Comparison of ENCODE assay signal across 15 cellular contexts in genomic region chr10:119834188-119834587, GRCh38. TPM values are rescaled to one million over a fixed set of nuclear protein-coding genes. Genes with fewer than 3 reads are reported as not detected.
DNase-seq lines count a peak whose midpoint lies in the region; ATAC-seq and TF ChIP-seq lines count a peak whose summit lies in the region.
"Had no signal": no experiment of that assay in that cellular context is flagged by ENCODE, and none has a peak within 500 bp of the region (broad histone marks: within the 10 kb centered on the region; RNA-seq: fewer than 3 reads in every experiment).

No MANE protein-coding gene starts in this region.

- peaks cover 38% of the 10 kb centered on the region for H3K4me1 Mint-ChIP-seq in activated CD4-positive, alpha-beta T cell treated with anti-CD3 and anti-CD28 coated beads for 36 hours
- H3K4me1 Mint-ChIP-seq in H9 (no peaks in the 10 kb centered on the region), naive B cell (no peaks in the 10 kb centered on the region)
- peaks cover 43% of the 10 kb centered on the region for H3K4me1 Mint-ChIP-seq in activated CD4-positive, alpha-beta memory T cell treated with anti-CD3 and anti-CD28 coated beads for 36 hours (ENCODE audit: low read depth)

- no peaks in the 10 kb centered on the region for H3K23me2 ChIP-seq in H9 (ENCODE audit: insufficient read length, low read depth, low read length, poor library complexity, severe bottlenecking)

- no peak overlapping the region for H2BK12ac ChIP-seq in H9 (ENCODE audit: insufficient read length, low read depth, low read length)

- no peak overlapping the region for H3K4me3 ChIP-seq in upper lobe of right lung

- DNase-seq in activated CD4-positive, alpha-beta T cell treated with anti-CD3 and anti-CD28 coated beads for 36 hours = peak; percentile 35
- DNase-seq in activated CD4-positive, alpha-beta T cell treated with anti-CD3 and anti-CD28 coated beads for 1 hour = no peak
- no peak for DNase-seq in H9
- DNase-seq in activated CD4-positive, alpha-beta memory T cell treated with anti-CD3 and anti-CD28 coated beads for 36 hours = no peak
- DNase-seq in naive B cell = no peak
- DNase-seq in stimulated activated naive CD4-positive, alpha-beta T cell treated with Interleukin-2 at 50 U/mL for 16 hours (lab: John Stamatoyannopoulos, UW) = no peak
- DNase-seq in upper lobe of right lung = no peak
- DNase-seq: ACHN; DMS153; effector memory CD4-positive, alpha-beta T cell; kidney glomerular epithelial cell; NCI-H187 had no signal

- H3K27ac ChIP-seq in H9 (ENCODE audit: insufficient read length, low read depth, low read length) (no peak overlapping the region), upper lobe of right lung (no peak overlapping the region)

- no peaks in the 10 kb centered on the region for H3K4me1 ChIP-seq in H9 (ENCODE audit: insufficient read depth, low read length)
- no peaks in the 10 kb centered on the region for H3K4me1 ChIP-seq in upper lobe of right lung

- no peak overlapping the region for H4K91ac ChIP-seq in H9 (ENCODE audit: insufficient read length, low read depth, low read length)

- H2BK15ac ChIP-seq in H9 (ENCODE audit: low read depth, low read length) = no peak overlapping the region

- POLR2A ChIA-PET in activated CD4-positive, alpha-beta T cell treated with anti-CD3 and anti-CD28 coated beads for 36 hours (lab: Charles Lee) = interaction anchor here (0.6 kb wide), 2 partner anchors 69 to 180 kb away, joined by 3 to 4 read pairs; no protein-coding TSS in a partner anchor
- POLR2A ChIA-PET in activated CD4-positive, alpha-beta memory T cell treated with anti-CD3 and anti-CD28 coated beads for 36 hours (lab: Charles Lee) = interaction anchor here (1.0 to 1.4 kb wide), 2 partner anchors 130 to 131 kb away, joined by 3 to 4 read pairs; no protein-coding TSS in a partner anchor

- no peak overlapping the region for H2AK5ac ChIP-seq in H9 (ENCODE audit: insufficient read length, low read length)

- CTCF ChIA-PET in activated CD4-positive, alpha-beta T cell treated with anti-CD3 and anti-CD28 coated beads for 36 hours (lab: Charles Lee) = interaction anchor here (0.6 to 1.0 kb wide), 4 partner anchors 64 to 281 kb away, joined by 3 read pairs; no protein-coding TSS in a partner anchor
- CTCF ChIA-PET in activated CD4-positive, alpha-beta memory T cell treated with anti-CD3 and anti-CD28 coated beads for 36 hours (lab: Charles Lee) = interaction anchor here (4.2 kb wide), 1 partner anchor 147 kb away, joined by 19 read pairs; no protein-coding TSS in a partner anchor

- TF ChIP-seq CTCF in H9 (conservative IDR thresholded peaks at IDR 0.05) (no peak), upper lobe of right lung (IDR thresholded peaks at IDR 0.05) (no peak)

- H3K56ac ChIP-seq in H9 (ENCODE audit: insufficient read length, low read depth, low read length) = no peak overlapping the region

- no peaks in the 10 kb centered on the region for H3K27me3 Mint-ChIP-seq in activated CD4-positive, alpha-beta T cell treated with anti-CD3 and anti-CD28 coated beads for 36 hours
- H3K27me3 Mint-ChIP-seq in H9 (ENCODE audit: low read depth) (no peaks in the 10 kb centered on the region), naive B cell (no peaks in the 10 kb centered on the region)
- no peaks in the 10 kb centered on the region for H3K27me3 Mint-ChIP-seq in activated CD4-positive, alpha-beta memory T cell treated with anti-CD3 and anti-CD28 coated beads for 36 hours
- H3K27me3 Mint-ChIP-seq: type B pancreatic cell had no signal

- no peak overlapping the region for H3K9ac ChIP-seq in H9 (ENCODE audit: extremely low read depth, insufficient read length, low read length)

- H3K4me2 ChIP-seq in H9 (ENCODE audit: insufficient read depth, insufficient read length, low read length) = no peak overlapping the region

- H3K4ac ChIP-seq in H9 (ENCODE audit: low read depth, low read length) = no peak overlapping the region

- H4K8ac ChIP-seq in H9 (replicated peaks; ENCODE audit: insufficient read length, low read depth, low read length) = no peak overlapping the region

- peaks cover 4% of the 10 kb centered on the region for H3K9me3 Mint-ChIP-seq in activated CD4-positive, alpha-beta T cell treated with anti-CD3 and anti-CD28 coated beads for 36 hours (ENCODE audit: low read depth)
- H3K9me3 Mint-ChIP-seq in H9 (no peaks in the 10 kb centered on the region), naive B cell (no peaks in the 10 kb centered on the region)
- H3K9me3 Mint-ChIP-seq in activated CD4-positive, alpha-beta memory T cell treated with anti-CD3 and anti-CD28 coated beads for 36 hours = peaks cover 13% of the 10 kb centered on the region
- H3K9me3 Mint-ChIP-seq: type B pancreatic cell had no signal

- intact Hi-C loops in activated CD4-positive, alpha-beta T cell treated with anti-CD3 and anti-CD28 coated beads for 36 hours (cut with DNase I, micrococcal nuclease) = loop anchor here (1.0 to 5.0 kb wide), 4 partner anchors 59 to 148 kb away; partner anchors contain the start of gene SEC23IP (in 1 of the 2)
- intact Hi-C loops in activated CD4-positive, alpha-beta memory T cell treated with anti-CD3 and anti-CD28 coated beads for 36 hours (cut with micrococcal nuclease) = loop anchor here (1.0 to 5.0 kb wide), 5 partner anchors 39 to 155 kb away; no protein-coding TSS in a partner anchor
- intact Hi-C loops in upper lobe of right lung (cut with DNase I) = no loop called here

- H3K79me1 ChIP-seq in H9 (ENCODE audit: insufficient read depth, low read depth, low read length, poor library complexity, severe bottlenecking) = no peaks in the 10 kb centered on the region

- H3K14ac ChIP-seq in H9 (ENCODE audit: insufficient read depth, low read length) = no peak overlapping the region

- H2AFZ ChIP-seq in H9 (ENCODE audit: low read length) = no peak overlapping the region

- H2BK120ac ChIP-seq in H9 (ENCODE audit: low read depth, low read length, poor library complexity, severe bottlenecking) = no peak overlapping the region

- peaks cover 78% of the 10 kb centered on the region for H3K36me3 Mint-ChIP-seq in activated CD4-positive, alpha-beta T cell treated with anti-CD3 and anti-CD28 coated beads for 36 hours (ENCODE audit: low read depth)
- peaks cover 48 to 91% (median 88%) of the 10 kb centered on the region in 3 experiments for H3K36me3 Mint-ChIP-seq in H9 (ENCODE audit: insufficient read depth in 1 of 3, low read depth in 3 of 3)
- H3K36me3 Mint-ChIP-seq in activated CD4-positive, alpha-beta memory T cell treated with anti-CD3 and anti-CD28 coated beads for 36 hours = peaks cover 83% of the 10 kb centered on the region
- H3K36me3 Mint-ChIP-seq in naive B cell = peaks cover 21 to 50% of the 10 kb centered on the region in 2 donors

- no peak overlapping the region for H3K18ac ChIP-seq in H9 (ENCODE audit: insufficient read length, low read depth, low read length)

- WGBS in H9 (ENCODE audit: extremely low coverage, insufficient read length, low lambda C conversion rate) = no CpG with 5 or more reads among the region's 4 CpGs

- no peaks in the 10 kb centered on the region for H3K27me3 ChIP-seq in H9 (ENCODE audit: insufficient read depth, low read length)
- no peaks in the 10 kb centered on the region for H3K27me3 ChIP-seq in upper lobe of right lung

- no peak overlapping the region for H3T11ph ChIP-seq in H9 (ENCODE audit: low read length)

- H3K27ac Mint-ChIP-seq in activated CD4-positive, alpha-beta T cell treated with anti-CD3 and anti-CD28 coated beads for 36 hours = peak overlapping the region; percentile 83
- H3K27ac Mint-ChIP-seq in H9 (peak overlapping the region in 2 of 3 experiments; percentile 5 to 81; a peak in 3 of 7 replicates), naive B cell (peak overlapping the region in 5 of 6 donors; percentile 53 to 71 (median 54))
- H3K27ac Mint-ChIP-seq in activated CD4-positive, alpha-beta memory T cell treated with anti-CD3 and anti-CD28 coated beads for 36 hours = peak overlapping the region; percentile 52
- H3K27ac Mint-ChIP-seq: type B pancreatic cell had no signal

- no peak overlapping the region for H3K4me3 Mint-ChIP-seq in activated CD4-positive, alpha-beta T cell treated with anti-CD3 and anti-CD28 coated beads for 36 hours
- H3K4me3 Mint-ChIP-seq in H9 = no peak overlapping the region
- H3K4me3 Mint-ChIP-seq in activated CD4-positive, alpha-beta memory T cell treated with anti-CD3 and anti-CD28 coated beads for 36 hours = no peak overlapping the region
- H3K4me3 Mint-ChIP-seq in naive B cell = no peak overlapping the region
- H3K4me3 Mint-ChIP-seq: type B pancreatic cell had no signal

- no peaks in the 10 kb centered on the region for H3K9me3 ChIP-seq in H9 (ENCODE audit: control insufficient read depth, low read depth, low read length)
- no peaks in the 10 kb centered on the region for H3K9me3 ChIP-seq in upper lobe of right lung

- no peak overlapping the region for H3K23ac ChIP-seq in H9 (ENCODE audit: insufficient read length, low read depth, low read length)

- peaks cover 100% of the 10 kb centered on the region for H3K36me3 ChIP-seq in upper lobe of right lung

- H2BK20ac ChIP-seq in H9 (ENCODE audit: low read depth, low read length, poor library complexity, severe bottlenecking) = no peak overlapping the region

- no peaks in the 10 kb centered on the region for H3K79me2 ChIP-seq in H9 (ENCODE audit: insufficient read depth, low read length)

- no peaks in the 10 kb centered on the region for H4K20me1 ChIP-seq in H9 (ENCODE audit: control insufficient read depth, insufficient read depth, insufficient read length)

- no peak overlapping the region for H4K5ac ChIP-seq in H9 (ENCODE audit: insufficient read length, low read depth, low read length)

- H2BK5ac ChIP-seq in H9 (ENCODE audit: insufficient read length, low read length) = no peak overlapping the region

- peak; percentile 80 for ATAC-seq in activated CD4-positive, alpha-beta T cell treated with anti-CD3 and anti-CD28 coated beads for 36 hours
- ATAC-seq in naive B cell (ENCODE audit: low read depth in 2 of 2) = no peak
- no peak for ATAC-seq in HG03442 (IDR thresholded peaks at IDR 0.05; ENCODE audit: unreplicated experiment)
- no peak for ATAC-seq in upper lobe of right lung
- ATAC-seq: sciatic nerve had no signal

RNA-seq across cellular contexts. Expression of gene MCMBP, which starts 38.5 kb away (rescaled TPM):
- 10 to 100 TPM; 90.6 to 94.8 TPM for total RNA-seq in activated CD4-positive, alpha-beta T cell treated with anti-CD3 and anti-CD28 coated beads for 36 hours
- total RNA-seq in H9 (2021) (87.1 and 90.2 TPM in 2 replicates), upper lobe of right lung (54.7 TPM)
- 10 to 100 TPM; 90.8 to 92.8 TPM for total RNA-seq in activated CD4-positive, alpha-beta memory T cell treated with anti-CD3 and anti-CD28 coated beads for 36 hours
- 10 to 100 TPM; 40.5 to 77.0 (median 48.5) TPM for polyA plus RNA-seq in naive B cell (ENCODE audit: low read depth in 6 of 6)

RNA-seq across cellular contexts. Expression of gene SEC23IP, which starts 58.3 kb away (rescaled TPM):
- total RNA-seq in activated CD4-positive, alpha-beta T cell treated with anti-CD3 and anti-CD28 coated beads for 36 hours = 10 to 100 TPM; 70.3 to 87.2 TPM
- total RNA-seq in H9 (2021) = 91.9 and 93.0 TPM in 2 replicates
- total RNA-seq in activated CD4-positive, alpha-beta memory T cell treated with anti-CD3 and anti-CD28 coated beads for 36 hours = 10 to 100 TPM; 62.4 to 63.6 TPM
- 10 to 100 TPM; 48.6 to 63.8 (median 59.5) TPM for polyA plus RNA-seq in naive B cell (ENCODE audit: low read depth in 6 of 6)
- 58.6 TPM for total RNA-seq in upper lobe of right lung
